In the genomic region with DNA sequence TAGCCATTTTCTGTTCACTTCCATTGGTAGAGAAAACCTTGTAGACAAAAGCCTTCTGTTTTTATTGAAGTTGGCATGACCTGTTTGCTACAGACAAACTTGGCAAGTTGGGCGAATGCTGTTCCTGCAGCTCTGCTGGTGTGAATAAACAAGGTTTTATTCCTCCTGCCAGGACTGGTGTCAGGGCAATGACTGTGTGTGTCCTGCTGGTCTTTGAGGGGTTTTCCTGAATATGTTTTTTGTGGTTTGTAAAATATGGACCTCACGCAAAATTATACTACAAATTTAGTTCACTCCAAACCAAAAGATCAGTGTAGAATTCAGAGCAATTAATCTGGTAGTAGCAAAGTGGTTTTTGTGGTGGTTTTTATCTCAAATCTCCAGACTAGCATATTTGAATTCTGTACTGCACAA, we compare ENCODE assay signal across 18 cellular contexts.
DNase-seq lines count a peak whose midpoint lies in the region; ATAC-seq and TF ChIP-seq lines count a peak whose summit lies in the region.
"Had no signal": no experiment of that assay in that cellular context is flagged by ENCODE, and none has a peak within 500 bp of the region (broad histone marks: within the 10 kb centered on the region; RNA-seq: fewer than 3 reads in every experiment).

No MANE protein-coding gene starts in this region.

- H3K79me2 ChIP-seq in PC-3 (ENCODE audit: low read length): no peaks in the 10 kb centered on the region

- POLR2A ChIA-PET in PC-3 (lab: Charles Lee; ENCODE audit: unreplicated experiment): no interaction called here

- no peaks in the 10 kb centered on the region for H3K9me2 ChIP-seq in PC-3 (replicated peaks; ENCODE audit: low read length)

- CTCF ChIA-PET in PC-3 (lab: Charles Lee): no interaction called here

- no peaks in the 10 kb centered on the region for H3K27me3 ChIP-seq in heart left ventricle
- no peaks in the 10 kb centered on the region for H3K27me3 ChIP-seq in PC-3 (ENCODE audit: low read length)
- H3K27me3 ChIP-seq in gastrocnemius medialis: no peaks in the 10 kb centered on the region
- H3K27me3 ChIP-seq: gastroesophageal sphincter, right atrium auricular region had no signal

- no peaks in the 10 kb centered on the region for H3F3A ChIP-seq in PC-3 (ENCODE audit: low read length, unreplicated experiment)

- intact Hi-C loops in Right ventricle myocardium inferior (cut with DNase I): no loop called here
- intact Hi-C loops in heart left ventricle (cut with DNase I): no loop called here
- intact Hi-C loops in PC-3 (cut with micrococcal nuclease): no loop called here
- intact Hi-C loops in gastrocnemius medialis (cut with DNase I; ENCODE audit: low total_unique reads): no loop called here

- TF ChIP-seq CTCF in heart left ventricle (IDR thresholded peaks at IDR 0.05): no peak
- TF ChIP-seq CTCF in PC-3 (conservative IDR thresholded peaks at IDR 0.05; ENCODE audit: low read depth, low read length): no peak
- TF ChIP-seq CTCF in gastrocnemius medialis (IDR thresholded peaks at IDR 0.05 in 4 of 5, conservative IDR thresholded peaks at IDR 0.05 in 1 of 5): no peak

- H3K36me3 ChIP-seq in heart left ventricle: peaks cover 0 to 5% (median 0%) of the 10 kb centered on the region in 9 donors
- no peaks in the 10 kb centered on the region for H3K36me3 ChIP-seq in PC-3 (ENCODE audit: low read depth, low read length)
- H3K36me3 ChIP-seq in gastrocnemius medialis: no peaks in the 10 kb centered on the region
- H3K36me3 ChIP-seq: gastroesophageal sphincter, right atrium auricular region had no signal

- ATAC-seq in Right ventricle myocardium inferior (peak; percentile 42), heart left ventricle (no peak), PC-3 (peak; percentile 29; the same call in 1 of the 2 replicates), gastrocnemius medialis (peak; percentile 46 to 96)
- ATAC-seq in activated CD4-positive, CD25-positive, alpha-beta regulatory T cell treated with anti-CD3 and anti-CD28 coated beads, Interleukin-2, amount 50 U/mL, for 24 hours: no peak
- ATAC-seq: A549; gastroesophageal sphincter; stimulated activated naive CD8-positive, alpha-beta T cell treated with anti-CD3 and anti-CD28 coated beads, Interleukin-15, amount 100 ng/mL, for 72 hours had no signal

- BruUV-seq in PC-3 (replicated peaks; lab: Mats Ljungman, UMichigan): no TSS peak

- in situ Hi-C loops in gastrocnemius medialis (cut with MboI; ENCODE audit: low sequenced_read_pairs in 4 of 4): no loop called here

- no peaks in the 10 kb centered on the region for H4K20me1 ChIP-seq in PC-3 (ENCODE audit: low read length)

- H3K9me3 ChIP-seq in heart left ventricle (no peaks in the 10 kb centered on the region), PC-3 (ENCODE audit: low read length) (no peaks in the 10 kb centered on the region), gastrocnemius medialis (no peaks in the 10 kb centered on the region)
- H3K9me3 ChIP-seq: A549, gastroesophageal sphincter, right atrium auricular region had no signal

- H2AFZ ChIP-seq in PC-3 (ENCODE audit: low read length): no peak overlapping the region

- 48 to 71% (median 54%) methylated on average over 2 of the region's 2 CpGs for WGBS in heart left ventricle, 4 donors

- H3K27ac ChIP-seq in heart left ventricle: no peak overlapping the region
- no peak overlapping the region for H3K27ac ChIP-seq in PC-3 (ENCODE audit: low read length)
- peak overlapping the region in 1 of 4 donors; percentile 46 for H3K27ac ChIP-seq in gastrocnemius medialis
- H3K27ac ChIP-seq: A549, gastroesophageal sphincter, right atrium auricular region had no signal

- H3K4me2 ChIP-seq in PC-3 (ENCODE audit: low read length): no peak overlapping the region
- H3K4me2 ChIP-seq: A549 had no signal

- peaks cover 0 to 5% (median 0%) of the 10 kb centered on the region in 12 donors for H3K4me1 ChIP-seq in heart left ventricle
- H3K4me1 ChIP-seq in PC-3 (ENCODE audit: insufficient read depth, low read length): peaks cover 10% of the 10 kb centered on the region; the same call in 1 of the 2 replicates
- peaks cover 5 to 11% of the 10 kb centered on the region in 2 donors for H3K4me1 ChIP-seq in gastrocnemius medialis
- H3K4me1 ChIP-seq: right atrium auricular region had no signal

- TF ChIP-seq POLR2A in heart left ventricle (IDR thresholded peaks at IDR 0.05) (no peak), gastrocnemius medialis (IDR thresholded peaks at IDR 0.05) (no peak)

- DNase-seq in Right ventricle myocardium inferior (ENCODE audit: missing footprints) (no peak), heart left ventricle (no peak), PC-3 (no peak), globus pallidus (ENCODE audit: low spot score) (peak; percentile 65), gastrocnemius medialis (peak in 1 of 2 donors; percentile 41), SK-N-DZ (ENCODE audit: low spot score) (no peak)
- no peak for DNase-seq in activated naive CD4-positive, alpha-beta T cell (lab: John Stamatoyannopoulos, UW)
- DNase-seq: activated effector memory CD4-positive, alpha-beta T cell treated with anti-CD3 and anti-CD28 coated beads, Interleukin-2, amount 50 U/mL, for 16 hours; DMS79; erythroblast; GOT3; NCI-H1930; NCI-H510A treated with DMSO at 0.1 percent for 48 hours; stimulated activated naive CD8-positive, alpha-beta T cell treated with anti-CD3 and anti-CD28 coated beads, Interleukin-15, amount 100 ng/mL, for 72 hours had no signal

- H3K9ac ChIP-seq in PC-3 (ENCODE audit: low read length): no peak overlapping the region

- H3K4me3 ChIP-seq in heart left ventricle (no peak overlapping the region), PC-3 (ENCODE audit: low read length) (no peak overlapping the region), gastrocnemius medialis (no peak overlapping the region)
- H3K4me3 ChIP-seq: A549, gastroesophageal sphincter, right atrium auricular region had no signal

Comparison
In these comparisons a context has a peak if more than half of its experiments do, and no peak if none do; other contexts are left out.
1. ATAC-seq: peak in Right ventricle myocardium inferior (single experiment), PC-3 (single experiment) and gastrocnemius medialis (2 of 2); none in heart left ventricle (0 of 4) and activated CD4-positive, CD25-positive, alpha-beta regulatory T cell treated with anti-CD3 and anti-CD28 coated beads, Interleukin-2, amount 50 U/mL, for 24 hours (0 of 2).